In the genomic region with DNA sequence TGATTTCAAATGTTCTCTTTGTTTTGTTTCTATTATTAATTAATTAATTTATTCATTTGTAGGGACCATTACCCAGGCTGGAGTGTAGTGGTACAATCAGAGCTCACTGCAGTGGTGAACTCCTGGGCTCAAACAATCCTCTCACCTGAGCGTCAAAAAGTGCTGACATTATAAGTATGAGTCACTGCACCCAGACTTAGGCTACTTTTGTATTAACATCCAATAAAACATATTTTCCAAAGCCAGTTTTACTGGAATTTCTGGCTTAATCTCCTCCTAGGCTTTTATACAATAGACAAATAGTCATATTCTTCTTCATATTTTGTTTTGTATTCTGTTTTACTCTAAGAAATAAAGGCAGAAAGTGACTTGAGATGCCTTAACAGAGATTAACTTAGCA, we compare ENCODE assay signal across 15 cellular contexts.
DNase-seq lines count a peak whose midpoint lies in the region; ATAC-seq and TF ChIP-seq lines count a peak whose summit lies in the region.
"Had no signal": no experiment of that assay in that cellular context is flagged by ENCODE, and none has a peak within 500 bp of the region (broad histone marks: within the 10 kb centered on the region; RNA-seq: fewer than 3 reads in every experiment).

No MANE protein-coding gene starts in this region.

- no peak overlapping the region for H3K27ac Mint-ChIP-seq in CD8-positive, alpha-beta T cell
- H3K27ac Mint-ChIP-seq in activated naive CD4-positive, alpha-beta T cell treated with anti-CD3 and anti-CD28 coated beads, Interleukin-2, amount 10 ng/mL, durations not matched to agents 7 days and 5 days: no peak overlapping the region
- H3K27ac Mint-ChIP-seq: IgD-negative memory B cell had no signal

- H3K27ac ChIP-seq in RWPE1 (no peak overlapping the region), epithelial cell of prostate (no peak overlapping the region)
- H3K27ac ChIP-seq in CD8-positive, alpha-beta T cell (ENCODE audit: low read depth, low read length): no peak overlapping the region
- H3K27ac ChIP-seq: 22Rv1, BLaER1 had no signal

- H3K9me3 Mint-ChIP-seq in CD8-positive, alpha-beta T cell: peaks cover 3% of the 10 kb centered on the region
- H3K9me3 Mint-ChIP-seq in activated naive CD4-positive, alpha-beta T cell treated with anti-CD3 and anti-CD28 coated beads, Interleukin-2, amount 10 ng/mL, durations not matched to agents 7 days and 5 days: peaks cover 6% of the 10 kb centered on the region

- H3K27me3 ChIP-seq in CD8-positive, alpha-beta T cell (ENCODE audit: insufficient read depth, low read length): peaks cover 3% of the 10 kb centered on the region
- H3K27me3 ChIP-seq: BLaER1 had no signal

- H3K4me3 ChIP-seq in CD8-positive, alpha-beta T cell (ENCODE audit: low read depth, low read length): no peak overlapping the region
- H3K4me3 ChIP-seq: BLaER1 had no signal

- intact Hi-C loops in CD8-positive, alpha-beta T cell (cut with DNase I, micrococcal nuclease): no loop called here

- POLR2A ChIA-PET in RWPE1 (lab: Yijun Ruan, JAX; ENCODE audit: low non-redundant PET): no interaction called here
- POLR2A ChIA-PET in CD8-positive, alpha-beta T cell (lab: Charles Lee): no interaction called here

- DNase-seq in DMS 273 (lab: John Stamatoyannopoulos, UW; ENCODE audit: unreplicated experiment): peak; percentile 5
- DNase-seq in DMS 273 treated with DMSO at 0.1 percent for 48 hours (lab: John Stamatoyannopoulos, UW): no peak
- DNase-seq in HPDE6-E6E7 (ENCODE audit: extremely low spot score): peak; percentile 2
- peak; percentile 3 for DNase-seq in RWPE1 (ENCODE audit: low spot score)
- DNase-seq in epithelial cell of prostate (ENCODE audit: low read depth, low spot score): peak; percentile 5
- no peak for DNase-seq in CD8-positive, alpha-beta T cell
- no peak for DNase-seq in activated naive CD4-positive, alpha-beta T cell treated with anti-CD3 and anti-CD28 coated beads, Interleukin-2, amount 10 ng/mL, durations not matched to agents 7 days and 5 days
- DNase-seq in mucosa of gallbladder (ENCODE audit: low spot score): no peak
- DNase-seq: AML-193, DMS153, GF-D8 had no signal

- H3K27me3 Mint-ChIP-seq in CD8-positive, alpha-beta T cell (ENCODE audit: low read depth): no peaks in the 10 kb centered on the region
- H3K27me3 Mint-ChIP-seq in activated naive CD4-positive, alpha-beta T cell treated with anti-CD3 and anti-CD28 coated beads, Interleukin-2, amount 10 ng/mL, durations not matched to agents 7 days and 5 days: no peaks in the 10 kb centered on the region
- H3K27me3 Mint-ChIP-seq: IgD-negative memory B cell had no signal

- H3K4me1 ChIP-seq in CD8-positive, alpha-beta T cell (ENCODE audit: insufficient read depth, low read length): no peaks in the 10 kb centered on the region
- H3K4me1 ChIP-seq: BLaER1 had no signal

- H3K9me3 ChIP-seq in CD8-positive, alpha-beta T cell (ENCODE audit: low read length): no peaks in the 10 kb centered on the region
- H3K9me3 ChIP-seq: BLaER1 had no signal

- H3K4me1 Mint-ChIP-seq in CD8-positive, alpha-beta T cell (ENCODE audit: low read depth): no peaks in the 10 kb centered on the region
- no peaks in the 10 kb centered on the region for H3K4me1 Mint-ChIP-seq in activated naive CD4-positive, alpha-beta T cell treated with anti-CD3 and anti-CD28 coated beads, Interleukin-2, amount 10 ng/mL, durations not matched to agents 7 days and 5 days
- H3K4me1 Mint-ChIP-seq: IgD-negative memory B cell had no signal

- CTCF ChIA-PET in RWPE1 (lab: Yijun Ruan, JAX): no interaction called here
- CTCF ChIA-PET in CD8-positive, alpha-beta T cell (lab: Charles Lee): no interaction called here
- CTCF ChIA-PET in activated naive CD4-positive, alpha-beta T cell treated with anti-CD3 and anti-CD28 coated beads, Interleukin-2, amount 10 ng/mL, durations not matched to agents 7 days and 5 days (lab: Charles Lee): no interaction called here

- no peaks in the 10 kb centered on the region for H3K36me3 ChIP-seq in CD8-positive, alpha-beta T cell (ENCODE audit: insufficient read depth, low read length)
- H3K36me3 ChIP-seq: BLaER1 had no signal

- H3K4me3 Mint-ChIP-seq in CD8-positive, alpha-beta T cell: no peak overlapping the region
- no peak overlapping the region for H3K4me3 Mint-ChIP-seq in activated naive CD4-positive, alpha-beta T cell treated with anti-CD3 and anti-CD28 coated beads, Interleukin-2, amount 10 ng/mL, durations not matched to agents 7 days and 5 days
- H3K4me3 Mint-ChIP-seq: IgD-negative memory B cell had no signal

- ATAC-seq in CD8-positive, alpha-beta T cell: no peak
- ATAC-seq: HCT116 had no signal

- H3K36me3 Mint-ChIP-seq in CD8-positive, alpha-beta T cell: no peaks in the 10 kb centered on the region
- H3K36me3 Mint-ChIP-seq in activated naive CD4-positive, alpha-beta T cell treated with anti-CD3 and anti-CD28 coated beads, Interleukin-2, amount 10 ng/mL, durations not matched to agents 7 days and 5 days: no peaks in the 10 kb centered on the region
- H3K36me3 Mint-ChIP-seq: IgD-negative memory B cell had no signal

- TF ChIP-seq CTCF in RWPE1 (conservative IDR thresholded peaks at IDR 0.05; ENCODE audit: low read depth): no peak
- no peak for TF ChIP-seq CTCF in CD8-positive, alpha-beta T cell (IDR thresholded peaks at IDR 0.05)

Comparison
In these comparisons a context has a peak if more than half of its experiments do, and no peak if none do; other contexts are left out.
1. DNase-seq: peak in DMS 273 (single experiment), HPDE6-E6E7 (single experiment), RWPE1 (single experiment) and epithelial cell of prostate (single experiment); none in DMS 273 treated with DMSO at 0.1 percent for 48 hours (single experiment), CD8-positive, alpha-beta T cell (0 of 7), activated naive CD4-positive, alpha-beta T cell treated with anti-CD3 and anti-CD28 coated beads, Interleukin-2, amount 10 ng/mL, durations not matched to agents 7 days and 5 days (single experiment) and mucosa of gallbladder (single experiment).